16 cellular contexts compared by ENCODE assay signal in the genomic region with DNA sequence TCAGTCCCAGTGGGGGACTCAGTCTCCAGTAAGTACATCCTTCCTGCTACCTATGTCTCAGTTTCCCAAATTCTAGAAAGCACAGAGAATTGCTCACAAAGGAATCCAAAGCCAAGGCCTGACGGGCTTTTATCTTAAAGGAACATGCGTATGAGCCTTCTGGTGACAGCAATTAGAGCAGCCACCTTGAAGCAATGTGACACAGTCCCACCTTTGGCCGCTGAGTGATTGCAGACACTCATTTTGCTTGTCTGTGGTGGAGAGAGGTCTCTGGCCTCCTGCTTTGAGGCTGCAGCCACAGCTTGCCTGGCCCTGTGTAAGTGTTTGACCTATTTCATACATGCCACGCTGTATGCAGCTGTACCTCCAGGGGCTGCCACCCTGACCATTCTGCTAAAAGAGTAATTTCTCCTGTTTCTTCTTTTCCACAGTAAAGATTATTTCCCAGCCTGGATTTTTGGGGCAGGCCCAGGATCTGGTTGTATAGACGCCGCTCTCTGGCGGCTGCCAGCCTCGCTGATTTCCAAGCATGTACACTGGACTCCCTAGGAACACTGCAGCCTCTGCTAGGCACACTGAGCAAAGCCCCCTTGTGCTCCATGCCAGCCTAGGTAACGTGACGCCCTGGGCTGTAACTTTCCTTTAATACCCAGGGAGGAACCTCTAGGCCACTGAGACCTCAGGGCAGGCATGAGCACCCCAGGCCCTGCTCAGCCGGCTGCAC. TPM values are rescaled to one million over a fixed set of nuclear protein-coding genes. Genes with fewer than 3 reads are reported as not detected.
DNase-seq lines count a peak whose midpoint lies in the region; ATAC-seq and TF ChIP-seq lines count a peak whose summit lies in the region.
"Had no signal": no experiment of that assay in that cellular context is flagged by ENCODE, and none has a peak within 500 bp of the region (broad histone marks: within the 10 kb centered on the region; RNA-seq: fewer than 3 reads in every experiment).

No MANE protein-coding gene starts in this region.

- H3K4me3 Mint-ChIP-seq in MCF 10A (ENCODE audit: unreplicated experiment) = no peak overlapping the region
- H3K4me3 Mint-ChIP-seq in activated CD4-positive, alpha-beta memory T cell treated with anti-CD3 and anti-CD28 coated beads, Interleukin-2, amount 10 ng/mL, durations not matched to agents 7 days and 5 days = no peak overlapping the region
- peak overlapping the region; percentile 32 for H3K4me3 Mint-ChIP-seq in endothelial cell (ENCODE audit: unreplicated experiment)
- H3K4me3 Mint-ChIP-seq in CD14-positive monocyte = peak overlapping the region in 1 of 2 donors; percentile 84
- H3K4me3 Mint-ChIP-seq: activated B cell treated with CpG ODN at 0.5 μM for 24 hours had no signal

- peaks cover 26% of the 10 kb centered on the region for H3K4me1 Mint-ChIP-seq in MCF 10A (ENCODE audit: insufficient read depth, unreplicated experiment)
- peaks cover 84% of the 10 kb centered on the region for H3K4me1 Mint-ChIP-seq in activated CD4-positive, alpha-beta memory T cell treated with anti-CD3 and anti-CD28 coated beads, Interleukin-2, amount 10 ng/mL, durations not matched to agents 7 days and 5 days
- peaks cover 38% of the 10 kb centered on the region for H3K4me1 Mint-ChIP-seq in endothelial cell (ENCODE audit: unreplicated experiment)
- H3K4me1 Mint-ChIP-seq in CD14-positive monocyte = peaks cover 60% of the 10 kb centered on the region

- H3K9me3 Mint-ChIP-seq in MCF 10A (ENCODE audit: unreplicated experiment) (no peaks in the 10 kb centered on the region), endothelial cell (ENCODE audit: unreplicated experiment) (no peaks in the 10 kb centered on the region), CD14-positive monocyte (peaks cover 0 to 17% (median 6%) of the 10 kb centered on the region in 7 donors)
- H3K9me3 Mint-ChIP-seq in activated CD4-positive, alpha-beta memory T cell treated with anti-CD3 and anti-CD28 coated beads, Interleukin-2, amount 10 ng/mL, durations not matched to agents 7 days and 5 days = no peaks in the 10 kb centered on the region
- H3K9me3 Mint-ChIP-seq: activated B cell treated with CpG ODN at 0.5 μM for 24 hours had no signal

- H3K4me1 ChIP-seq in breast epithelium (peaks cover 0 to 5% of the 10 kb centered on the region in 2 donors), upper lobe of right lung (peaks cover 6% of the 10 kb centered on the region), ascending aorta (no peaks in the 10 kb centered on the region)

- POLR2A ChIA-PET in MCF 10A (lab: Yijun Ruan, JAX) = interaction anchor here (0.5 to 1.2 kb wide), 3 partner anchors 38 to 85 kb away, joined by 3 to 5 read pairs (median 3); no protein-coding TSS in a partner anchor
- POLR2A ChIA-PET in activated CD4-positive, alpha-beta memory T cell treated with anti-CD3 and anti-CD28 coated beads, Interleukin-2, amount 10 ng/mL, durations not matched to agents 7 days and 5 days (lab: Charles Lee) = interaction anchor here (1.1 kb wide), 1 partner anchor 85 kb away, joined by 4 read pairs; no protein-coding TSS in a partner anchor

- TF ChIP-seq CTCF in MCF 10A (IDR thresholded peaks at IDR 0.05; ENCODE audit: unreplicated experiment) = no peak
- TF ChIP-seq CTCF in breast epithelium (IDR thresholded peaks at IDR 0.05) = no peak
- TF ChIP-seq CTCF in endothelial cell (IDR thresholded peaks at IDR 0.05; ENCODE audit: unreplicated experiment) = no peak
- no peak for TF ChIP-seq CTCF in upper lobe of right lung (IDR thresholded peaks at IDR 0.05)
- TF ChIP-seq CTCF in ascending aorta (IDR thresholded peaks at IDR 0.05) = no peak
- no peak for TF ChIP-seq CTCF in CD14-positive monocyte (IDR thresholded peaks at IDR 0.05)

- H3K27me3 Mint-ChIP-seq in MCF 10A (ENCODE audit: insufficient read depth, unreplicated experiment) (no peaks in the 10 kb centered on the region), endothelial cell (ENCODE audit: unreplicated experiment) (peaks cover 2% of the 10 kb centered on the region), CD14-positive monocyte (ENCODE audit: low read depth in 3 of 3) (peaks cover 54 to 69% (median 61%) of the 10 kb centered on the region in 3 donors)
- H3K27me3 Mint-ChIP-seq in activated CD4-positive, alpha-beta memory T cell treated with anti-CD3 and anti-CD28 coated beads, Interleukin-2, amount 10 ng/mL, durations not matched to agents 7 days and 5 days = no peaks in the 10 kb centered on the region

- BruUV-seq in MCF 10A (replicated peaks; lab: Mats Ljungman, UMichigan) = no TSS peak

- ATAC-seq in upper lobe of right lung = peak; percentile 4

- no peak overlapping the region for H3K4me3 ChIP-seq in breast epithelium
- no peak overlapping the region for H3K4me3 ChIP-seq in upper lobe of right lung
- H3K4me3 ChIP-seq in ascending aorta = no peak overlapping the region
- H3K4me3 ChIP-seq: tibial nerve had no signal

- H3K27me3 ChIP-seq in breast epithelium (no peaks in the 10 kb centered on the region), upper lobe of right lung (peaks cover 27% of the 10 kb centered on the region), ascending aorta (no peaks in the 10 kb centered on the region)
- H3K27me3 ChIP-seq: tibial nerve had no signal

- intact Hi-C loops in MCF 10A (cut with micrococcal nuclease) (no loop called here), breast epithelium (cut with DNase I; ENCODE audit: low total_unique reads) (no loop called here), upper lobe of right lung (cut with DNase I) (loop anchor here (10.0 kb wide), 1 partner anchor 56 kb away; no protein-coding TSS in a partner anchor), ascending aorta (cut with DNase I) (no loop called here), CD14-positive monocyte (cut with micrococcal nuclease) (no loop called here)

- no peaks in the 10 kb centered on the region for H3K36me3 ChIP-seq in breast epithelium
- H3K36me3 ChIP-seq in upper lobe of right lung = no peaks in the 10 kb centered on the region
- H3K36me3 ChIP-seq in ascending aorta = no peaks in the 10 kb centered on the region
- H3K36me3 ChIP-seq: tibial nerve had no signal

- H3K9me3 ChIP-seq in breast epithelium (no peaks in the 10 kb centered on the region), upper lobe of right lung (no peaks in the 10 kb centered on the region), ascending aorta (no peaks in the 10 kb centered on the region)

- CTCF ChIA-PET in MCF 10A (lab: Yijun Ruan, JAX) = interaction anchor here (0.7 to 1.9 kb wide), 3 partner anchors 41 to 66 kb away, joined by 3 to 9 read pairs (median 5); no protein-coding TSS in a partner anchor
- CTCF ChIA-PET in activated CD4-positive, alpha-beta memory T cell treated with anti-CD3 and anti-CD28 coated beads, Interleukin-2, amount 10 ng/mL, durations not matched to agents 7 days and 5 days (lab: Charles Lee) = no interaction called here

- H3K36me3 Mint-ChIP-seq in MCF 10A (ENCODE audit: insufficient read depth, unreplicated experiment) (peaks cover 6% of the 10 kb centered on the region), endothelial cell (ENCODE audit: low read depth, unreplicated experiment) (peaks cover 19% of the 10 kb centered on the region), CD14-positive monocyte (peaks cover 18 to 20% of the 10 kb centered on the region in 2 donors)
- H3K36me3 Mint-ChIP-seq in activated CD4-positive, alpha-beta memory T cell treated with anti-CD3 and anti-CD28 coated beads, Interleukin-2, amount 10 ng/mL, durations not matched to agents 7 days and 5 days (ENCODE audit: low read depth) = peaks cover 81% of the 10 kb centered on the region

- H3K27ac Mint-ChIP-seq in MCF 10A (ENCODE audit: low read depth, unreplicated experiment) (peak overlapping the region; percentile 89), endothelial cell (ENCODE audit: unreplicated experiment) (peak overlapping the region; percentile 85), CD14-positive monocyte (peak overlapping the region in 2 of 7 donors; percentile 18 to 72)
- peak overlapping the region; percentile 18 for H3K27ac Mint-ChIP-seq in activated CD4-positive, alpha-beta memory T cell treated with anti-CD3 and anti-CD28 coated beads, Interleukin-2, amount 10 ng/mL, durations not matched to agents 7 days and 5 days
- H3K27ac Mint-ChIP-seq: activated B cell treated with CpG ODN at 0.5 μM for 24 hours had no signal

- DNase-seq in MCF 10A (ENCODE audit: unreplicated experiment) (no peak), breast epithelium (ENCODE audit: low spot score in 2 of 2) (no peak), endothelial cell (ENCODE audit: low spot score) (no peak), upper lobe of right lung (no peak), SIG-M5 (lab: John Stamatoyannopoulos, UW) (no peak), ascending aorta (ENCODE audit: low spot score in 2 of 2) (no peak), CD14-positive monocyte (ENCODE audit: low spot score) (no peak)
- DNase-seq in activated CD4-positive, alpha-beta memory T cell treated with anti-CD3 and anti-CD28 coated beads, Interleukin-2, amount 10 ng/mL, durations not matched to agents 7 days and 5 days = no peak
- DNase-seq: activated B cell treated with CpG ODN at 0.5 μM for 24 hours, NCI-H2081 treated with DMSO at 0.1 percent for 48 hours, NCI-H526 treated with DMSO at 0.1 percent for 48 hours had no signal

- no peak for TF ChIP-seq POLR2A in breast epithelium (IDR thresholded peaks at IDR 0.05)

- H3K27ac ChIP-seq in breast epithelium = no peak overlapping the region
- H3K27ac ChIP-seq in upper lobe of right lung = no peak overlapping the region
- no peak overlapping the region for H3K27ac ChIP-seq in ascending aorta

RNA-seq across cellular contexts. Expression of a gene that starts 1.1 kb away (rescaled TPM):
- not detected in 2 replicates for total RNA-seq in MCF 10A (2022)
- under 1 TPM in 1 of 3 donors, not detected in 2; 0.16 TPM for total RNA-seq in breast epithelium
- 1 to 10 TPM; 3.7 to 4.3 TPM for total RNA-seq in activated CD4-positive, alpha-beta memory T cell treated with anti-CD3 and anti-CD28 coated beads, Interleukin-2, amount 10 ng/mL, durations not matched to agents 7 days and 5 days
- 1.0 TPM for total RNA-seq in endothelial cell (ENCODE audit: unreplicated experiment)
- 0.69 TPM for total RNA-seq in upper lobe of right lung
- total RNA-seq in ascending aorta = not detected
- under 1 TPM in 1 of 2 donors, not detected in 1; 0.13 TPM for polyA plus RNA-seq in CD14-positive monocyte
- total RNA-seq: left lobe of liver, myocyte, PC-3, renal cortical epithelial cell, tibial nerve had no signal

RNA-seq across cellular contexts. Expression of a gene that starts 35.7 kb away (rescaled TPM):
- total RNA-seq in MCF 10A (2022) (33.1 and 41.3 TPM in 2 replicates), breast epithelium (10 to 100 TPM in 1 of 3 donors, 1 to 10 TPM in 2; 4.5 to 15.5 (median 7.5) TPM), endothelial cell (ENCODE audit: unreplicated experiment) (3.5 TPM), upper lobe of right lung (0.35 TPM), ascending aorta (not detected)
- not detected for total RNA-seq in activated CD4-positive, alpha-beta memory T cell treated with anti-CD3 and anti-CD28 coated beads, Interleukin-2, amount 10 ng/mL, durations not matched to agents 7 days and 5 days
- polyA plus RNA-seq in CD14-positive monocyte = under 1 TPM in 1 of 2 donors, not detected in 1; 0.01 TPM
- total RNA-seq: myocyte had no signal

RNA-seq across cellular contexts. Expression of a gene that starts 58.2 kb away (rescaled TPM):
- total RNA-seq in MCF 10A (2022) = 0.12 TPM in 1 of 2 replicates, not detected in the other
- 1 to 10 TPM in 2 of 3 donors, under 1 TPM in 1; 0.66 to 8.0 (median 3.5) TPM for total RNA-seq in breast epithelium
- total RNA-seq in activated CD4-positive, alpha-beta memory T cell treated with anti-CD3 and anti-CD28 coated beads, Interleukin-2, amount 10 ng/mL, durations not matched to agents 7 days and 5 days = 100 to 1,000 TPM; 108 to 111 TPM
- total RNA-seq in endothelial cell (ENCODE audit: unreplicated experiment) = 20.5 TPM
- total RNA-seq in upper lobe of right lung = 10.1 TPM
- total RNA-seq in ascending aorta = not detected
- polyA plus RNA-seq in CD14-positive monocyte = 1 to 10 TPM in 1 of 2 donors, under 1 TPM in 1; 0.97 to 4.2 TPM
- total RNA-seq: myocyte, PC-3, renal cortical epithelial cell had no signal
